27 cellular contexts compared by ENCODE assay signal in genomic region chr14:55539975-55540374, GRCh38.
"Had no signal": no experiment of that assay in that cellular context is flagged by ENCODE, and none has a peak within 500 bp of the region (broad histone marks: within the 10 kb centered on the region; RNA-seq: fewer than 3 reads in every experiment).

No MANE protein-coding gene starts in this region.

- H3K9me3 ChIP-seq: pancreas, right lobe of liver, vagina had no signal

- H3K27me3 Mint-ChIP-seq: naive thymus-derived CD8-positive, alpha-beta T cell; stimulated activated memory B cell treated with anti-CD40 and anti-IgM and Interleukin-4, amounts not matched to agents 10 μg/mL and 1 μg/mL and 100 μg/mL, for 72 hours; stimulated activated naive CD8-positive, alpha-beta T cell treated with anti-CD3 and anti-CD28 coated beads, Interleukin-15, amount 100 ng/mL, for 72 hours had no signal

- H3K4me1 ChIP-seq: left lung, lower lobe of right lung, psoas muscle, right lobe of liver, tibial nerve, upper lobe of left lung, vagina had no signal

- H3K27me3 ChIP-seq: left lung, pancreas, right lobe of liver, tibial nerve, upper lobe of left lung, vagina had no signal

- DNase-seq: hypothalamus; immature natural killer cell; kidney; left colon; left lung; lower lobe of right lung; mammary epithelial cell; mesenchymal stem cell; naive thymus-derived CD8-positive, alpha-beta T cell; nucleus accumbens; pancreas; psoas muscle; right lobe of liver; stimulated activated CD4-positive, alpha-beta T cell treated with anti-CD3 and anti-CD28 coated beads, Interleukin-1b, Interleukin-23, amount 100 ng/mL, for 48 hours; stimulated activated CD4-positive, alpha-beta T cell treated with anti-CD3 and anti-CD28 coated beads, Interleukin-2, amount 100 ng/mL, for 48 hours; stimulated activated CD4-positive, alpha-beta T cell treated with anti-CD3 and anti-CD28 coated beads, Interleukin-4, amount 100 ng/mL, for 4 hours; stimulated activated CD8-positive, alpha-beta memory T cell treated with anti-CD3 and anti-CD28 coated beads, Interleukin-4, amount 100 ng/mL, for 48 hours; stimulated activated naive CD4-positive, alpha-beta T cell treated with Interleukin-2 at 50 U/mL for 16 hours; stimulated activated naive CD8-positive, alpha-beta T cell treated with anti-CD3 and anti-CD28 coated beads, Interleukin-15, amount 100 ng/mL, for 72 hours; substantia nigra; upper lobe of left lung had no signal

- H3K27ac ChIP-seq: left lung, lower lobe of right lung, pancreas, psoas muscle, right lobe of liver, tibial nerve, upper lobe of left lung, vagina had no signal

- H3K4me1 Mint-ChIP-seq: immature natural killer cell; neural crest cell; stimulated activated memory B cell treated with anti-CD40 and anti-IgM and Interleukin-4, amounts not matched to agents 10 μg/mL and 1 μg/mL and 100 μg/mL, for 72 hours; stimulated activated naive CD8-positive, alpha-beta T cell treated with anti-CD3 and anti-CD28 coated beads, Interleukin-15, amount 100 ng/mL, for 72 hours had no signal

- H3K27ac Mint-ChIP-seq: immature natural killer cell; naive thymus-derived CD8-positive, alpha-beta T cell; nephron; stimulated activated memory B cell treated with anti-CD40 and anti-IgM and Interleukin-4, amounts not matched to agents 10 μg/mL and 1 μg/mL and 100 μg/mL, for 72 hours had no signal

- H3K4me3 Mint-ChIP-seq: immature natural killer cell; naive thymus-derived CD8-positive, alpha-beta T cell; nephron; neural crest cell; stimulated activated memory B cell treated with anti-CD40 and anti-IgM and Interleukin-4, amounts not matched to agents 10 μg/mL and 1 μg/mL and 100 μg/mL, for 72 hours; stimulated activated naive CD8-positive, alpha-beta T cell treated with anti-CD3 and anti-CD28 coated beads, Interleukin-15, amount 100 ng/mL, for 72 hours had no signal

- H3K36me3 ChIP-seq: left lung, lower lobe of right lung, pancreas, right lobe of liver, tibial nerve, upper lobe of left lung, vagina had no signal

- ATAC-seq: left colon; left lung; lower lobe of right lung; naive thymus-derived CD8-positive, alpha-beta T cell; pancreas; psoas muscle; right lobe of liver; stimulated activated memory B cell treated with anti-CD40 and anti-IgM and Interleukin-4, amounts not matched to agents 10 μg/mL and 1 μg/mL and 100 μg/mL, for 72 hours; stimulated activated naive CD8-positive, alpha-beta T cell treated with anti-CD3 and anti-CD28 coated beads, Interleukin-15, amount 100 ng/mL, for 72 hours had no signal

- H3K4me3 ChIP-seq: left lung, lower lobe of right lung, pancreas, psoas muscle, right lobe of liver, smooth muscle cell, tibial nerve, upper lobe of left lung, vagina had no signal
